Comparison of ENCODE assay signal across 8 cellular contexts in genomic region chr9:122464633-122465567, GRCh38. TPM values are rescaled to one million over a fixed set of nuclear protein-coding genes. Genes with fewer than 3 reads are reported as not detected.
DNase-seq lines count a peak whose midpoint lies in the region; ATAC-seq and TF ChIP-seq lines count a peak whose summit lies in the region.

No MANE protein-coding gene starts in this region.

- H3K36me3 Mint-ChIP-seq in activated naive CD8-positive, alpha-beta T cell treated with anti-CD3 and anti-CD28 coated beads, Interleukin-2, amount 10 ng/mL, durations not matched to agents 7 days and 5 days = peaks cover 2% of the 10 kb centered on the region

- H3K27me3 ChIP-seq in cardiac muscle cell = no peaks in the 10 kb centered on the region
- H3K27me3 ChIP-seq in psoas muscle (ENCODE audit: insufficient read depth in 3 of 3, low read length in 2 of 3) = no peaks in the 10 kb centered on the region

- H3K9me3 ChIP-seq in cardiac muscle cell (ENCODE audit: low read depth) (no peaks in the 10 kb centered on the region), psoas muscle (no peaks in the 10 kb centered on the region)

- H3K9me3 Mint-ChIP-seq in activated naive CD8-positive, alpha-beta T cell treated with anti-CD3 and anti-CD28 coated beads, Interleukin-2, amount 10 ng/mL, durations not matched to agents 7 days and 5 days = no peaks in the 10 kb centered on the region

- H3K4me1 Mint-ChIP-seq in activated naive CD8-positive, alpha-beta T cell treated with anti-CD3 and anti-CD28 coated beads, Interleukin-2, amount 10 ng/mL, durations not matched to agents 7 days and 5 days = peaks cover 8% of the 10 kb centered on the region

- peak; percentile 73 for ATAC-seq in activated naive CD8-positive, alpha-beta T cell treated with anti-CD3 and anti-CD28 coated beads, Interleukin-2, amount 10 ng/mL, durations not matched to agents 7 days and 5 days (ENCODE audit: low read depth)
- peak; percentile 58 to 90 (median 62) for ATAC-seq in psoas muscle

- peak; percentile 54 for DNase-seq in GDM1 (lab: John Stamatoyannopoulos, UW)
- DNase-seq in HEK293T (ENCODE audit: extremely low spot score) = peak; percentile 70
- peak; percentile 53 for DNase-seq in NCI-H1092 treated with DMSO at 0.1 percent for 48 hours (lab: John Stamatoyannopoulos, UW)
- DNase-seq in SKM-1 treated with dmso at 0.1 percent for 144 hours (lab: John Stamatoyannopoulos, UW; ENCODE audit: unreplicated experiment) = peak; percentile 63
- DNase-seq in activated naive CD8-positive, alpha-beta T cell treated with anti-CD3 and anti-CD28 coated beads, Interleukin-2, amount 10 ng/mL, durations not matched to agents 7 days and 5 days = peak; percentile 51
- peak; percentile 70 to 96 for DNase-seq in cardiac muscle cell (ENCODE audit: low read depth in 1 of 2, low spot score in 1 of 2)
- peak; percentile 37 to 66 for DNase-seq in psoas muscle
- DNase-seq in ureter (ENCODE audit: low spot score) = peak; percentile 87

- H3K4me3 Mint-ChIP-seq in activated naive CD8-positive, alpha-beta T cell treated with anti-CD3 and anti-CD28 coated beads, Interleukin-2, amount 10 ng/mL, durations not matched to agents 7 days and 5 days = peak overlapping the region; percentile 87

- H3K27ac ChIP-seq in cardiac muscle cell (no peak overlapping the region), psoas muscle (no peak overlapping the region)

- H3K4me1 ChIP-seq in cardiac muscle cell (ENCODE audit: low read depth) (no peaks in the 10 kb centered on the region), psoas muscle (peaks cover 6% of the 10 kb centered on the region)

- peak overlapping the region; percentile 90 for H3K27ac Mint-ChIP-seq in activated naive CD8-positive, alpha-beta T cell treated with anti-CD3 and anti-CD28 coated beads, Interleukin-2, amount 10 ng/mL, durations not matched to agents 7 days and 5 days

- peaks cover 31% of the 10 kb centered on the region for H3K27me3 Mint-ChIP-seq in activated naive CD8-positive, alpha-beta T cell treated with anti-CD3 and anti-CD28 coated beads, Interleukin-2, amount 10 ng/mL, durations not matched to agents 7 days and 5 days

- intact Hi-C loops in psoas muscle (cut with DNase I) = loop anchor here (1.0 to 10.0 kb wide), 4 partner anchors 344 to 527 kb away; no protein-coding TSS in a partner anchor

- WGBS in psoas muscle, 3 donors = 12 to 14% (median 13%) methylated on average over 10 of the region's 10 CpGs

- CTCF ChIA-PET in HEK293T (lab: Yijun Ruan, JAX) = interaction anchor here (0.8 to 1.5 kb wide), 3 partner anchors 10 to 346 kb away, joined by 3 to 4 read pairs (median 3); no protein-coding TSS in a partner anchor

- H3K4me3 ChIP-seq in cardiac muscle cell (no peak overlapping the region), psoas muscle (peak overlapping the region; percentile 59)

- peak; percentile 80 for TF ChIP-seq CTCF in cardiac muscle cell (IDR thresholded peaks at IDR 0.05; ENCODE audit: low read depth, low read length)
- peak; percentile 75 for TF ChIP-seq CTCF in psoas muscle (IDR thresholded peaks at IDR 0.05)

- POLR2A ChIA-PET in HEK293T (lab: Yijun Ruan, JAX) = no interaction called here
- POLR2A ChIA-PET in activated naive CD8-positive, alpha-beta T cell treated with anti-CD3 and anti-CD28 coated beads, Interleukin-2, amount 10 ng/mL, durations not matched to agents 7 days and 5 days (lab: Charles Lee) = no interaction called here

- no peaks in the 10 kb centered on the region for H3K36me3 ChIP-seq in cardiac muscle cell
- no peaks in the 10 kb centered on the region for H3K36me3 ChIP-seq in psoas muscle (ENCODE audit: insufficient read depth in 1 of 2, low read depth in 1 of 2)

TF ChIP-seq in HEK293T, 16 proteins besides CTCF, POLR2A, EP300 and RAD21:
- TF ChIP-seq ZNF384 (IDR thresholded peaks at IDR 0.05) = 0 out of 2 replicates have a peak, but pooled peaks have one; percentile 45
- TF ChIP-seq CTBP1 (IDR thresholded peaks at IDR 0.05; ENCODE audit: borderline replicate concordance) = no peak
- TF ChIP-seq LEF1 (IDR thresholded peaks at IDR 0.05; ENCODE audit: borderline replicate concordance) = no peak
- TF ChIP-seq ELF4 (IDR thresholded peaks at IDR 0.05) = no peak
- no peak for TF ChIP-seq NFRKB (IDR thresholded peaks at IDR 0.05)
- no peak for TF ChIP-seq ARNT (IDR thresholded peaks at IDR 0.05)
- no peak for TF ChIP-seq TARDBP (IDR thresholded peaks at IDR 0.05)
- TF ChIP-seq FOXK2 (IDR thresholded peaks at IDR 0.05) = no peak
- TF ChIP-seq SUZ12 (IDR thresholded peaks at IDR 0.05) = no peak
- TF ChIP-seq FOXA1 (IDR thresholded peaks at IDR 0.05) = no peak
- TF ChIP-seq HDGF (IDR thresholded peaks at IDR 0.05; ENCODE audit: borderline replicate concordance) = no peak
- TF ChIP-seq PKNOX1 (IDR thresholded peaks at IDR 0.05) = peak; percentile 43; the same call in 1 of the 2 replicates
- TF ChIP-seq BHLHE40 (IDR thresholded peaks at IDR 0.05; ENCODE audit: borderline replicate concordance) = no peak
- TF ChIP-seq L3MBTL2 (conservative IDR thresholded peaks at IDR 0.05) = no peak
- no peak for TF ChIP-seq FOXM1 (IDR thresholded peaks at IDR 0.05; ENCODE audit: borderline replicate concordance)
- TF ChIP-seq SP1 (IDR thresholded peaks at IDR 0.05) = no peak

RNA-seq across cellular contexts. Expression of gene OR1J1, which starts 12.8 kb away (rescaled TPM):
- not detected for total RNA-seq in activated naive CD8-positive, alpha-beta T cell treated with anti-CD3 and anti-CD28 coated beads, Interleukin-2, amount 10 ng/mL, durations not matched to agents 7 days and 5 days
- total RNA-seq in cardiac muscle cell = not detected in 2 replicates
- not detected in 2 replicates for polyA plus RNA-seq in cardiac muscle cell
- total RNA-seq in psoas muscle = not detected
- not detected for polyA plus RNA-seq in psoas muscle
- total RNA-seq in ureter = not detected

RNA-seq across cellular contexts. Expression of gene OR1J2, which starts 45.7 kb away (rescaled TPM):
- not detected for total RNA-seq in activated naive CD8-positive, alpha-beta T cell treated with anti-CD3 and anti-CD28 coated beads, Interleukin-2, amount 10 ng/mL, durations not matched to agents 7 days and 5 days
- not detected in 2 replicates for total RNA-seq in cardiac muscle cell
- not detected in 2 replicates for polyA plus RNA-seq in cardiac muscle cell
- not detected for total RNA-seq in psoas muscle
- polyA plus RNA-seq in psoas muscle = not detected
- total RNA-seq in ureter = 0.42 TPM

RNA-seq across cellular contexts. Expression of gene OR1J4, which starts 54.0 kb away (rescaled TPM):
- total RNA-seq in activated naive CD8-positive, alpha-beta T cell treated with anti-CD3 and anti-CD28 coated beads, Interleukin-2, amount 10 ng/mL, durations not matched to agents 7 days and 5 days = under 1 TPM in 1 of 2 experiments, not detected in 1; 0.44 TPM
- total RNA-seq in cardiac muscle cell (not detected in 2 replicates), psoas muscle (not detected), ureter (not detected)
- polyA plus RNA-seq in cardiac muscle cell (not detected in 2 replicates), psoas muscle (not detected)
